24 cellular contexts compared by ENCODE assay signal in genomic region chr16:87202346-87202745, GRCh38.
A peak's percentile ranks its signal among the peaks of the same experiment; 100 is the strongest.
DNase-seq lines count a peak whose midpoint lies in the region; ATAC-seq and TF ChIP-seq lines count a peak whose summit lies in the region.
"Had no signal": no experiment of that assay in that cellular context is flagged by ENCODE, and none has a peak within 500 bp of the region (broad histone marks: within the 10 kb centered on the region; RNA-seq: fewer than 3 reads in every experiment).

No MANE protein-coding gene starts in this region.

- peak overlapping the region in 1 of 2 experiments; percentile 59 for H2BK12ac ChIP-seq in mesenchymal stem cell (ENCODE audit: low read length in 2 of 2)

- peak overlapping the region; percentile 18 to 69 for H3K18ac ChIP-seq in mesenchymal stem cell (ENCODE audit: low read depth in 1 of 2, low read length in 2 of 2)

- no peak overlapping the region for H4K91ac ChIP-seq in mesenchymal stem cell (ENCODE audit: low read length)

- 9% methylated on average over 2 of the region's 4 CpGs for WGBS in mesenchymal stem cell
- WGBS in esophagus squamous epithelium, 2 donors: 76 to 90% methylated on average over 4 of the region's 4 CpGs

- no peaks in the 10 kb centered on the region for H3K27me3 ChIP-seq in ACC112 (ENCODE audit: insufficient read depth, low read length)
- no peaks in the 10 kb centered on the region for H3K27me3 ChIP-seq in mesenchymal stem cell (ENCODE audit: control insufficient read depth in 1 of 2, insufficient read depth in 1 of 2, low read length in 2 of 2)
- H3K27me3 ChIP-seq in esophagus squamous epithelium: peaks cover 0 to 30% (median 0%) of the 10 kb centered on the region in 4 donors
- H3K27me3 ChIP-seq: breast epithelium, MG63 had no signal

- H3K27ac Mint-ChIP-seq in HFFc6 (no peak overlapping the region; the same call in 1 of the 2 replicates), chondrocyte (ENCODE audit: unreplicated experiment) (peak overlapping the region; percentile 92)
- H3K27ac Mint-ChIP-seq: activated naive CD8-positive, alpha-beta T cell treated with anti-CD3 and anti-CD28 coated beads, Interleukin-2, amount 10 ng/mL, durations not matched to agents 7 days and 5 days; H9; IgD-negative memory B cell; WTC11 had no signal

- peak overlapping the region in 1 of 2 experiments; percentile 46 for H3K4ac ChIP-seq in mesenchymal stem cell (ENCODE audit: low read depth in 1 of 2, low read length in 2 of 2)

- TF ChIP-seq CTCF in HFFc6 (IDR thresholded peaks at IDR 0.05) (no peak), chondrocyte (IDR thresholded peaks at IDR 0.05) (no peak), esophagus squamous epithelium (IDR thresholded peaks at IDR 0.05) (no peak)

- H2BK120ac ChIP-seq in mesenchymal stem cell (ENCODE audit: low read depth, low read length): no peak overlapping the region

- H3K4me1 Mint-ChIP-seq in HFFc6 (ENCODE audit: low read depth) (peaks cover 70% of the 10 kb centered on the region), chondrocyte (ENCODE audit: low read depth) (peaks cover 86% of the 10 kb centered on the region)
- H3K4me1 Mint-ChIP-seq: activated naive CD8-positive, alpha-beta T cell treated with anti-CD3 and anti-CD28 coated beads, Interleukin-2, amount 10 ng/mL, durations not matched to agents 7 days and 5 days had no signal

- H2BK15ac ChIP-seq in mesenchymal stem cell (ENCODE audit: low read depth, poor library complexity, severe bottlenecking): peak overlapping the region; percentile 49

- peak overlapping the region; percentile 93 for H2BK5ac ChIP-seq in mesenchymal stem cell (ENCODE audit: low read depth, low read length, poor library complexity, severe bottlenecking)

- H3K36me3 ChIP-seq in ACC112 (ENCODE audit: insufficient read depth, low read length) (no peaks in the 10 kb centered on the region), mesenchymal stem cell (ENCODE audit: control insufficient read depth in 1 of 2, insufficient read depth in 2 of 2, low read depth in 1 of 2, low read length in 2 of 2) (no peaks in the 10 kb centered on the region), esophagus squamous epithelium (no peaks in the 10 kb centered on the region)
- H3K36me3 ChIP-seq: breast epithelium, gastroesophageal sphincter, MG63 had no signal

- H3K4me3 Mint-ChIP-seq in HFFc6 (no peak overlapping the region), chondrocyte (ENCODE audit: unreplicated experiment) (peak overlapping the region; percentile 1)
- H3K4me3 Mint-ChIP-seq: activated naive CD8-positive, alpha-beta T cell treated with anti-CD3 and anti-CD28 coated beads, Interleukin-2, amount 10 ng/mL, durations not matched to agents 7 days and 5 days; H9; IgD-negative memory B cell; WTC11 had no signal

- peak overlapping the region; percentile 99 for H2AK5ac ChIP-seq in mesenchymal stem cell (ENCODE audit: low read length, severe bottlenecking)

- H3K4me3 ChIP-seq in ACC112 (ENCODE audit: low read depth, low read length) (no peak overlapping the region), mesenchymal stem cell (ENCODE audit: insufficient read depth in 1 of 2, low read depth in 1 of 2, low read length in 2 of 2) (no peak overlapping the region), esophagus squamous epithelium (no peak overlapping the region)
- H3K4me3 ChIP-seq: A549, breast epithelium, gastroesophageal sphincter, MG63 had no signal

- H3K4me1 ChIP-seq in ACC112 (ENCODE audit: control insufficient read depth, insufficient read depth, low read length, unreplicated experiment) (peaks cover 65% of the 10 kb centered on the region), mesenchymal stem cell (ENCODE audit: control insufficient read depth, insufficient read depth, low read depth, low read length) (peaks cover 19% of the 10 kb centered on the region), esophagus squamous epithelium (peaks cover 0 to 9% (median 8%) of the 10 kb centered on the region in 3 donors)
- H3K4me1 ChIP-seq: breast epithelium had no signal

- H2AFZ ChIP-seq in ACC112 (ENCODE audit: low read length, unreplicated experiment) (no peak overlapping the region), mesenchymal stem cell (ENCODE audit: low read depth, low read length) (no peak overlapping the region)

- H3K14ac ChIP-seq in mesenchymal stem cell (ENCODE audit: low read length in 2 of 2): no peak overlapping the region

- no peaks in the 10 kb centered on the region for H3K79me1 ChIP-seq in mesenchymal stem cell (replicated peaks; ENCODE audit: low read length, poor library complexity, severe bottlenecking)

- H3K79me2 ChIP-seq in ACC112 (ENCODE audit: control insufficient read depth, insufficient read depth, low read length, unreplicated experiment): no peaks in the 10 kb centered on the region

- no peak for TF ChIP-seq POLR2A in esophagus squamous epithelium (IDR thresholded peaks at IDR 0.05)

- no peak overlapping the region for H3K23ac ChIP-seq in mesenchymal stem cell (ENCODE audit: low read length in 2 of 2)

- peaks cover 4% of the 10 kb centered on the region for H3K36me3 Mint-ChIP-seq in HFFc6 (ENCODE audit: low read depth)
- H3K36me3 Mint-ChIP-seq in chondrocyte (ENCODE audit: low read depth): no peaks in the 10 kb centered on the region
- H3K36me3 Mint-ChIP-seq: activated naive CD8-positive, alpha-beta T cell treated with anti-CD3 and anti-CD28 coated beads, Interleukin-2, amount 10 ng/mL, durations not matched to agents 7 days and 5 days; IgD-negative memory B cell; WTC11 had no signal

- H3K9me3 Mint-ChIP-seq in HFFc6 (no peaks in the 10 kb centered on the region), chondrocyte (ENCODE audit: low read depth) (peaks cover 7% of the 10 kb centered on the region)
- H3K9me3 Mint-ChIP-seq: H9, IgD-negative memory B cell had no signal

- H3K9ac ChIP-seq in mesenchymal stem cell (ENCODE audit: low read length): peak overlapping the region; percentile 19

- H3K27me3 Mint-ChIP-seq in HFFc6 (ENCODE audit: insufficient read depth): peaks cover 1% of the 10 kb centered on the region
- no peaks in the 10 kb centered on the region for H3K27me3 Mint-ChIP-seq in chondrocyte (ENCODE audit: low read depth)

- ATAC-seq in sciatic nerve: no peak
- no peak for ATAC-seq in esophagus mucosa
- ATAC-seq: gastroesophageal sphincter had no signal

- no peak overlapping the region for H4K8ac ChIP-seq in mesenchymal stem cell (ENCODE audit: low read length)

- intact Hi-C loops in sciatic nerve (cut with DNase I): no loop called here
- intact Hi-C loops in esophagus squamous epithelium (cut with DNase I): no loop called here

- H3K27ac ChIP-seq in ACC112 (ENCODE audit: low read depth, low read length): peak overlapping the region; percentile 82
- H3K27ac ChIP-seq in mesenchymal stem cell (ENCODE audit: low read length, poor library complexity, severe bottlenecking): peak overlapping the region; percentile 99
- H3K27ac ChIP-seq in esophagus squamous epithelium: no peak overlapping the region
- H3K27ac ChIP-seq: breast epithelium, RWPE1 had no signal

- no peaks in the 10 kb centered on the region for H3K9me3 ChIP-seq in mesenchymal stem cell (ENCODE audit: control insufficient read depth, low read length)
- no peaks in the 10 kb centered on the region for H3K9me3 ChIP-seq in esophagus squamous epithelium
- H3K9me3 ChIP-seq: A549, breast epithelium, gastroesophageal sphincter, MG63 had no signal

- DNase-seq in HFFc6: peak; percentile 10
- DNase-seq in chondrocyte (ENCODE audit: low spot score): no peak
- peak; percentile 72 for DNase-seq in mesenchymal stem cell
- DNase-seq in sciatic nerve (ENCODE audit: low spot score): no peak
- no peak for DNase-seq in NCI-H524 treated with DMSO at 0.1 percent for 48 hours (lab: John Stamatoyannopoulos, UW)
- DNase-seq in esophagus squamous epithelium (lab: John Stamatoyannopoulos, UW): no peak
- DNase-seq: activated CD8-positive, alpha-beta memory T cell treated with anti-CD3 and anti-CD28 coated beads, Interleukin-2, amount 50 U/mL, for 4 hours; activated naive CD8-positive, alpha-beta T cell treated with anti-CD3 and anti-CD28 coated beads, Interleukin-2, amount 10 ng/mL, durations not matched to agents 7 days and 5 days; H9; kidney; MG63; NCI-H1436 treated with DMSO at 0.1 percent for 48 hours; NCI-H2171; stimulated activated CD4-positive, alpha-beta T cell treated with anti-CD3 and anti-CD28 coated beads, Interleukin-2, amount 100 ng/mL, for 48 hours; stimulated activated naive CD4-positive, alpha-beta T cell; T-helper 9 cell had no signal

- H3K4me2 ChIP-seq in mesenchymal stem cell (ENCODE audit: low read length, poor library complexity, severe bottlenecking): no peak overlapping the region

Comparison
In these comparisons a context has a peak if more than half of its experiments do, and no peak if none do; other contexts are left out.
1. H3K27ac ChIP-seq: peak in ACC112 (single experiment) and mesenchymal stem cell (single experiment); none in esophagus squamous epithelium (0 of 4).
2. DNase-seq: peak in HFFc6 (single experiment) and mesenchymal stem cell (single experiment); none in chondrocyte (single experiment), sciatic nerve (single experiment), NCI-H524 treated with DMSO at 0.1 percent for 48 hours (single experiment) and esophagus squamous epithelium (single experiment).